26 cellular contexts compared by ENCODE assay signal in the genomic region with DNA sequence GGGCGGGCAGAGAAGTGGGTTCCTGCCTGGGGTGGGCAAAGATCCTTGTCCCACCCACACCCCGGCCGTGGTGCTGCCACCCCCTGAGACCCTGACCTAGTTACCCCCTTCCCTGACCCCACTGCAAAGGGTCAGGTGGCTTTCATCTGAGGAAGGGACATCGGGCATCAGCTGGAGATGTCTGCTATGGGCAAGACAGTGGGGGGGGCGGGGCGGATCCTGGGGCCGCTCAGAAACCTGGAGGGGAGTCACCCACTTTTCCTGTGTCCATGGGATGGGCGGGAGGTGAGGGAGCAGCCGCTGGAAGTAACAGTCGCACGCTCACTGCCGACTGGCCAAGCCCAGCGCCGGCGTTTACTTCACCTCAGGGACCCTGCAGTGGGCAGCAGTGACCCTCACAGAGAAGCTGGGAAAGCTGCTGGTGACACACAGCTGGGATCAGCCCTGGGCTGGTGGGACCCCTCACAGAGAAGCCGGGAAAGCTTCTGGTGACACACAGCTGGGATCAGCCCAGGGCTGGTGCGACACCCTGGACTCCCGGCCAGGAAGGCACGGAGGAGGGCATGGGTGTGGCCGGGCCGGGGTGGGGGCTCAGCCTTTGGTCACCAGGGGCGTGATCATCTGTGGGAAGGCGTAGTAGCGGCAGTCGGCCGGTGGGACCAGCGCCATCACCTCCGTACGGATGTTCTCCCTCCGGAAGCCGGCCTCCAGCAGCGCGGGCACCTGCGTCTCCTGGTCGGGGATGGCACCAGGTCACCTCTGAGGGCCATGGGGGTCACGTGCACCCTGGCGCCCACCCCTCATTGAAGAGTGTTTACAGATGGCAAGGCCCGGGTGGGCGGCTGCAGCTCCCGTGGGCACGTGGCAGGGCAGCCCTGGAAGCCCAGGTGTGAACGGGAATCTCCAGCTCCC. TPM values are rescaled to one million over a fixed set of nuclear protein-coding genes. Genes with fewer than 3 reads are reported as not detected.
A peak's percentile ranks its signal among the peaks of the same experiment; 100 is the strongest.
DNase-seq lines count a peak whose midpoint lies in the region; ATAC-seq, FAIRE-seq and TF ChIP-seq lines count a peak whose summit lies in the region.
"Had no signal": no experiment of that assay in that cellular context is flagged by ENCODE, and none has a peak within 500 bp of the region (broad histone marks: within the 10 kb centered on the region; RNA-seq: fewer than 3 reads in every experiment).

No MANE protein-coding gene starts in this region.

- H3K9me3 Mint-ChIP-seq in GM23338, result no peaks in the 10 kb centered on the region
- H3K9me3 Mint-ChIP-seq in naive thymus-derived CD8-positive, alpha-beta T cell, result no peaks in the 10 kb centered on the region
- H3K9me3 Mint-ChIP-seq: activated naive CD4-positive, alpha-beta T cell treated with anti-CD3 and anti-CD28 coated beads, Interleukin-2, amount 10 ng/mL, durations not matched to agents 7 days and 5 days; nephron progenitor cell had no signal

- no peak overlapping the region for H3K9ac ChIP-seq in kidney (ENCODE audit: low read length in 2 of 2)

- no peak overlapping the region for H3K4me3 Mint-ChIP-seq in GM23338
- no peak overlapping the region for H3K4me3 Mint-ChIP-seq in naive thymus-derived CD8-positive, alpha-beta T cell
- H3K4me3 Mint-ChIP-seq: activated naive CD4-positive, alpha-beta T cell treated with anti-CD3 and anti-CD28 coated beads, Interleukin-2, amount 10 ng/mL, durations not matched to agents 7 days and 5 days; nephron progenitor cell had no signal

- no peak overlapping the region for H2AFZ ChIP-seq in GM23338

- BruUV-seq in Panc1 (replicated peaks; lab: Mats Ljungman, UMichigan), result no TSS peak

- TF ChIP-seq POLR2A in gastrocnemius medialis (IDR thresholded peaks at IDR 0.05), result no peak

- H3K4me2 ChIP-seq in GM23338, result no peak overlapping the region

- H3K4me1 Mint-ChIP-seq in GM23338, result no peaks in the 10 kb centered on the region
- H3K4me1 Mint-ChIP-seq in naive thymus-derived CD8-positive, alpha-beta T cell, result peaks cover 1 to 21% (median 8%) of the 10 kb centered on the region in 4 donors
- H3K4me1 Mint-ChIP-seq: nephron progenitor cell had no signal

- H3K9me2 ChIP-seq in GM23338 (ENCODE audit: insufficient read depth), result no peaks in the 10 kb centered on the region

- ATAC-seq in GM23338, result no peak
- ATAC-seq in Panc1, result peak; percentile 4; the same call in 1 of the 2 replicates
- ATAC-seq in gastrocnemius medialis, result no peak
- no peak for ATAC-seq in GM21825 (IDR thresholded peaks at IDR 0.05; ENCODE audit: unreplicated experiment)
- no peak for ATAC-seq in naive thymus-derived CD8-positive, alpha-beta T cell
- ATAC-seq: pancreas, SK-N-SH treated with all-trans-retinoic acid at 6 μM for 48 hours had no signal

- DNase-seq in GM23338 (ENCODE audit: low spot score), result no peak
- no peak for DNase-seq in Panc1 (ENCODE audit: low read depth, low spot score)
- DNase-seq in kidney, result peak; percentile 80
- peak in 1 of 2 donors; percentile 44 for DNase-seq in gastrocnemius medialis
- no peak for DNase-seq in DMS53 treated with DMSO at 0.1 percent for 48 hours (lab: John Stamatoyannopoulos, UW; ENCODE audit: unreplicated experiment)
- DNase-seq in naive thymus-derived CD8-positive, alpha-beta T cell, result no peak
- DNase-seq: activated CD4-positive, alpha-beta T cell treated with anti-CD3 and anti-CD28 coated beads for 48 hours; Calu3; effector memory CD4-positive, alpha-beta T cell; glutamatergic neuron; KG1; NCI-H2029 treated with DMSO at 0.1 percent for 48 hours; NCI-H2227 treated with DMSO at 0.1 percent for 48 hours; NCI-H69; nephron progenitor cell; stimulated activated CD4-positive, alpha-beta T cell treated with anti-CD3 and anti-CD28 coated beads, Interleukin-2, amount 100 ng/mL, for 48 hours had no signal

- H3K36me3 Mint-ChIP-seq in GM23338 (ENCODE audit: low read depth), result peaks cover 6% of the 10 kb centered on the region; the same call in 2 of the 3 replicates
- H3K36me3 Mint-ChIP-seq in naive thymus-derived CD8-positive, alpha-beta T cell, result peaks cover 0 to 9% (median 0%) of the 10 kb centered on the region in 3 donors

- intact Hi-C loops in Panc1 (cut with micrococcal nuclease; ENCODE audit: unreplicated experiment), result no loop called here
- intact Hi-C loops in kidney (cut with DNase I), result no loop called here
- intact Hi-C loops in gastrocnemius medialis (cut with DNase I; ENCODE audit: low total_unique reads), result no loop called here

- H3K27ac ChIP-seq in GM23338 (ENCODE audit: low read depth) (no peak overlapping the region), Panc1 (ENCODE audit: low read length) (no peak overlapping the region), kidney (ENCODE audit: low read depth in 2 of 2, low read length in 2 of 2) (no peak overlapping the region), gastrocnemius medialis (peak overlapping the region in 3 of 4 donors; percentile 14 to 99 (median 42))
- H3K27ac ChIP-seq: pancreas, upper lobe of left lung had no signal

- H3K27me3 Mint-ChIP-seq in GM23338 (ENCODE audit: insufficient read depth, low read depth, poor library complexity), result peaks cover 2% of the 10 kb centered on the region
- H3K27me3 Mint-ChIP-seq in naive thymus-derived CD8-positive, alpha-beta T cell, result no peaks in the 10 kb centered on the region

- FAIRE-seq in kidney (lab: Jason Lieb, UNC), result no peak
- FAIRE-seq: colon, GM12891, keratinocyte, pancreas had no signal

- H3K4me3 ChIP-seq in GM23338 (no peak overlapping the region), Panc1 (ENCODE audit: low read depth in 2 of 2, low read length in 2 of 2) (no peak overlapping the region), kidney (ENCODE audit: low read length in 2 of 2) (no peak overlapping the region), gastrocnemius medialis (no peak overlapping the region)
- H3K4me3 ChIP-seq: lung, pancreas, upper lobe of left lung had no signal

- no peak overlapping the region for H3K27ac Mint-ChIP-seq in GM23338
- no peak overlapping the region for H3K27ac Mint-ChIP-seq in naive thymus-derived CD8-positive, alpha-beta T cell
- H3K27ac Mint-ChIP-seq: activated naive CD4-positive, alpha-beta T cell treated with anti-CD3 and anti-CD28 coated beads, Interleukin-2, amount 10 ng/mL, durations not matched to agents 7 days and 5 days; nephron progenitor cell had no signal

- CTCF ChIA-PET in Panc1 (lab: Charles Lee), result no interaction called here

- H3K36me3 ChIP-seq in GM23338 (ENCODE audit: insufficient read depth), result no peaks in the 10 kb centered on the region
- peaks cover 6% of the 10 kb centered on the region; the same call in 1 of the 2 replicates for H3K36me3 ChIP-seq in Panc1 (ENCODE audit: control insufficient read depth, insufficient read depth, low read length)
- H3K36me3 ChIP-seq in kidney (ENCODE audit: control insufficient read depth in 1 of 2, insufficient read depth in 2 of 2, low read length in 2 of 2), result peaks cover 9 to 10% of the 10 kb centered on the region in 2 donors
- H3K36me3 ChIP-seq in gastrocnemius medialis, result peaks cover 0 to 21% of the 10 kb centered on the region in 2 donors

- no peaks in the 10 kb centered on the region for H3K79me2 ChIP-seq in GM23338 (replicated peaks; ENCODE audit: insufficient read depth)

- no peak for TF ChIP-seq CTCF in GM23338 (conservative IDR thresholded peaks at IDR 0.05; ENCODE audit: low read depth in 2 of 2)
- TF ChIP-seq CTCF in Panc1 (IDR thresholded peaks at IDR 0.05), result no peak
- no peak for TF ChIP-seq CTCF in kidney (IDR thresholded peaks at IDR 0.05; ENCODE audit: borderline replicate concordance, extremely low read depth, insufficient read depth)
- TF ChIP-seq CTCF in gastrocnemius medialis (IDR thresholded peaks at IDR 0.05 in 4 of 5, conservative IDR thresholded peaks at IDR 0.05 in 1 of 5), result no peak

- POLR2A ChIA-PET in Panc1 (lab: Charles Lee), result no interaction called here
- POLR2A ChIA-PET in naive thymus-derived CD8-positive, alpha-beta T cell (lab: Charles Lee), result interaction anchor here (1.1 to 2.2 kb wide), 2 partner anchors 12 to 122 kb away, joined by 3 to 8 read pairs; partner anchors contain the start of gene FAM174C

- no peaks in the 10 kb centered on the region for H3K9me3 ChIP-seq in Panc1 (ENCODE audit: control insufficient read depth, insufficient read depth, low read depth, low read length)
- no peaks in the 10 kb centered on the region for H3K9me3 ChIP-seq in kidney (ENCODE audit: control insufficient read depth in 1 of 2, low read length in 2 of 2)
- H3K9me3 ChIP-seq in gastrocnemius medialis, result no peaks in the 10 kb centered on the region
- H3K9me3 ChIP-seq: pancreas, upper lobe of left lung had no signal

- H3K4me1 ChIP-seq in GM23338 (ENCODE audit: insufficient read depth) (0 out of 2 replicates have a peak, but pooled peaks cover 5% of the 10 kb centered on the region), Panc1 (ENCODE audit: control insufficient read depth, insufficient read depth, low read length) (peaks cover 18% of the 10 kb centered on the region), kidney (ENCODE audit: control insufficient read depth in 1 of 2, insufficient read depth in 1 of 2, low read depth in 1 of 2, low read length in 2 of 2) (peaks cover 0 to 8% of the 10 kb centered on the region in 2 donors), gastrocnemius medialis (peaks cover 19 to 29% of the 10 kb centered on the region in 2 donors)

- H3K27me3 ChIP-seq in GM23338 (ENCODE audit: insufficient read depth), result peaks cover 4% of the 10 kb centered on the region; the same call in 1 of the 2 replicates
- no peaks in the 10 kb centered on the region for H3K27me3 ChIP-seq in Panc1 (ENCODE audit: control insufficient read depth, insufficient read depth, low read length)
- H3K27me3 ChIP-seq in gastrocnemius medialis, result no peaks in the 10 kb centered on the region
- H3K27me3 ChIP-seq: pancreas had no signal

- in situ Hi-C loops in Panc1 (cut with HindIII; ENCODE audit: low pct_unique_long_range_greater_than_20kb, low sequenced_read_pairs), result no loop called here
- in situ Hi-C loops in gastrocnemius medialis (cut with MboI; ENCODE audit: low sequenced_read_pairs in 4 of 4), result no loop called here

- peaks cover 11% of the 10 kb centered on the region; the same call in 1 of the 2 replicates for H3F3A ChIP-seq in GM23338 (replicated peaks; ENCODE audit: low read depth)

- H4K20me1 ChIP-seq in GM23338 (replicated peaks; ENCODE audit: insufficient read depth), result no peaks in the 10 kb centered on the region; the same call in 1 of the 2 replicates

RNA-seq across cellular contexts. Expression of gene GAMT, which starts 4.3 kb away (rescaled TPM):
- total RNA-seq in GM23338 (2014; rRNA removed; shearing (Covaris generic)), result 21.5 and 27.3 TPM in 2 replicates
- 33.6 and 36.9 TPM in 2 replicates for polyA plus RNA-seq in GM23338 (2016; fragmentation: Nextera tagmentation; extraction: Ambion mirVana)
- total RNA-seq in Panc1 (2021; ENCODE audit: unreplicated experiment), result 21.2 TPM
- 52.6 TPM for polyA plus RNA-seq in Panc1 (2012; ENCODE audit: insufficient read length)
- total RNA-seq in kidney, result 16.3 TPM
- 209 TPM for polyA plus RNA-seq in kidney (ENCODE audit: insufficient read depth, low read depth, low replicate concordance)
- 100 to 1,000 TPM; 269 to 421 (median 373) TPM for total RNA-seq in gastrocnemius medialis
- total RNA-seq in naive thymus-derived CD8-positive, alpha-beta T cell, result 10 to 100 TPM; 14.0 to 18.0 TPM
- polyA plus RNA-seq in naive thymus-derived CD8-positive, alpha-beta T cell, result 10 to 100 TPM; 29.4 to 33.6 (median 30.7) TPM

RNA-seq across cellular contexts. Expression of gene DAZAP1, which starts 10.4 kb away (rescaled TPM):
- 180 and 194 TPM in 2 replicates for total RNA-seq in GM23338 (2014; rRNA removed; shearing (Covaris generic))
- polyA plus RNA-seq in GM23338 (2016; fragmentation: Nextera tagmentation; extraction: Ambion mirVana), result 44.1 and 48.1 TPM in 2 replicates
- total RNA-seq in Panc1 (2021; ENCODE audit: unreplicated experiment), result 195 TPM
- 137 TPM for polyA plus RNA-seq in Panc1 (2012; ENCODE audit: insufficient read length)
- 98.5 TPM for total RNA-seq in kidney
- 47.7 TPM for polyA plus RNA-seq in kidney (ENCODE audit: insufficient read depth, low read depth, low replicate concordance)
- total RNA-seq in gastrocnemius medialis, result 10 to 100 TPM; 53.7 to 74.1 (median 63.4) TPM
- total RNA-seq in naive thymus-derived CD8-positive, alpha-beta T cell, result 100 to 1,000 TPM; 166 TPM
- 1 to 10 TPM; 5.9 to 8.5 (median 7.5) TPM for polyA plus RNA-seq in naive thymus-derived CD8-positive, alpha-beta T cell

RNA-seq across cellular contexts. Expression of gene NDUFS7, which starts 13.3 kb away (rescaled TPM):
- 128 and 132 TPM in 2 replicates for total RNA-seq in GM23338 (2014; rRNA removed; shearing (Covaris generic))
- polyA plus RNA-seq in GM23338 (2016; fragmentation: Nextera tagmentation; extraction: Ambion mirVana) (201 and 203 TPM in 2 replicates), kidney (ENCODE audit: insufficient read depth, low read depth, low replicate concordance) (265 TPM)
- total RNA-seq in Panc1 (2021; ENCODE audit: unreplicated experiment) (73.0 TPM), kidney (85.5 TPM), gastrocnemius medialis (100 to 1,000 TPM; 259 to 497 (median 377) TPM)
- 132 TPM for polyA plus RNA-seq in Panc1 (2012; ENCODE audit: insufficient read length)
- 10 to 100 TPM; 65.3 to 74.3 TPM for total RNA-seq in naive thymus-derived CD8-positive, alpha-beta T cell
- 100 to 1,000 TPM; 211 to 233 (median 215) TPM for polyA plus RNA-seq in naive thymus-derived CD8-positive, alpha-beta T cell

RNA-seq across cellular contexts. Expression of gene RPS15, which starts 41.2 kb away (rescaled TPM):
- total RNA-seq in GM23338 (2014; rRNA removed; shearing (Covaris generic)), result 2,953 and 3,723 TPM in 2 replicates
- polyA plus RNA-seq in GM23338 (2016; fragmentation: Nextera tagmentation; extraction: Ambion mirVana) (3,861 and 4,267 TPM in 2 replicates), kidney (ENCODE audit: insufficient read depth, low read depth, low replicate concordance) (1,823 TPM)
- total RNA-seq in Panc1 (2021; ENCODE audit: unreplicated experiment) (1,067 TPM), kidney (893 TPM), gastrocnemius medialis (1,000 to 10,000 TPM; 2,323 to 3,835 (median 2,607) TPM)
- 2,091 TPM for polyA plus RNA-seq in Panc1 (2012; ENCODE audit: insufficient read length)
- total RNA-seq in naive thymus-derived CD8-positive, alpha-beta T cell, result 1,000 to 10,000 TPM; 1,886 to 1,928 TPM
- polyA plus RNA-seq in naive thymus-derived CD8-positive, alpha-beta T cell, result 1,000 to 10,000 TPM; 3,438 to 4,304 (median 3,489) TPM

RNA-seq across cellular contexts. Expression of gene APC2, which starts 52.9 kb away (rescaled TPM):
- 14.3 and 18.3 TPM in 2 replicates for total RNA-seq in GM23338 (2014; rRNA removed; shearing (Covaris generic))
- polyA plus RNA-seq in GM23338 (2016; fragmentation: Nextera tagmentation; extraction: Ambion mirVana), result 1.4 TPM in 2 replicates
- total RNA-seq in Panc1 (2021; ENCODE audit: unreplicated experiment), result 11.9 TPM
- 14.5 TPM for polyA plus RNA-seq in Panc1 (2012; ENCODE audit: insufficient read length)
- total RNA-seq in kidney, result 0.25 TPM
- not detected for polyA plus RNA-seq in kidney (ENCODE audit: insufficient read depth, low read depth, low replicate concordance)
- total RNA-seq in gastrocnemius medialis, result under 1 TPM in 1 of 4 donors, not detected in 3; 0.04 TPM
- total RNA-seq in naive thymus-derived CD8-positive, alpha-beta T cell, result under 1 TPM; 0.08 to 0.29 TPM
- not detected for polyA plus RNA-seq in naive thymus-derived CD8-positive, alpha-beta T cell
- total RNA-seq: epithelial cell of proximal tubule had no signal

Comparison
In these comparisons a context has a peak if more than half of its experiments do, and no peak if none do; other contexts are left out.
1. H3K27ac ChIP-seq: peak in gastrocnemius medialis (3 of 4); none in GM23338 (single experiment), Panc1 (single experiment) and kidney (0 of 2).